21 cellular contexts compared by ENCODE assay signal in the genomic region with DNA sequence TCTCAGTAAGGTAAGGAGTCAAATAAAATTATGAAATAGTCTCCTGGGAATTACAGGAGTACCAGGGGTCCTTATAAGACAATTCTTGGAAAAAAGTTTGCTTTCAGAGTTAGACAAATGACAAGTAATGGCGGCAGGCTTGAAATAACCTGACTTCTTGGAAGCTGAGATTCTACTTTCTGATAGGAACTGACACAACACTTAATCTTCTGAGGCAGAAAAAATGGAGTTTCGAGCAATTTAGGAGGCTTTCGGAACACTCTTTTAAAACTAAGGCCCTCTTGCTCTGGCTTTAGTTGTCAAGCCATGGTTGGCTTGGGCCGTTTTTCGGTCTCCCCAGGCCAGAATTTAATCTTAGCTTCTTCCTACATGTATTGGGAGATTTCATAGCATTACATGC.
DNase-seq lines count a peak whose midpoint lies in the region; ATAC-seq and TF ChIP-seq lines count a peak whose summit lies in the region.
"Had no signal": no experiment of that assay in that cellular context is flagged by ENCODE, and none has a peak within 500 bp of the region (broad histone marks: within the 10 kb centered on the region; RNA-seq: fewer than 3 reads in every experiment).

No MANE protein-coding gene starts in this region.

- H3K27ac ChIP-seq in DND-41 (ENCODE audit: low read length) (peak overlapping the region; percentile 75), neural cell (ENCODE audit: low read length) (peak overlapping the region; percentile 27), colonic mucosa (no peak overlapping the region)
- H3K27ac ChIP-seq: 22Rv1, BLaER1, C4-2B had no signal

- H3K4me2 ChIP-seq in DND-41 (ENCODE audit: insufficient read depth, low read length) (no peak overlapping the region), neural cell (ENCODE audit: low read length) (no peak overlapping the region)
- H3K4me2 ChIP-seq: BLaER1 had no signal

- H3K36me3 Mint-ChIP-seq in T-helper 2 cell treated with Interferon-gamma antibody and Interleukin-4, amounts not matched to agents 5 μg/mL and 100 μg/mL, for 36 hours (ENCODE audit: low read depth), result peaks cover 26% of the 10 kb centered on the region
- H3K36me3 Mint-ChIP-seq in activated T-helper 2 cell treated with anti-CD3 and anti-CD28 coated beads, Interferon-gamma antibody, Interleukin-2, Interleukin-4, amounts not matched to agents 10 μg/mL and 5 μg/mL and 100 μg/mL, durations not matched to agents 14 hours and 24 hours and 36 hours (ENCODE audit: low read depth), result peaks cover 53% of the 10 kb centered on the region
- H3K36me3 Mint-ChIP-seq: CD4-positive, CD25-positive, alpha-beta regulatory T cell; CD8-positive, alpha-beta T cell had no signal

- TF ChIP-seq EP300 in neural cell (conservative IDR thresholded peaks at IDR 0.05; ENCODE audit: poor library complexity, severe bottlenecking), result no peak

- H3K27me3 Mint-ChIP-seq in T-helper 2 cell treated with Interferon-gamma antibody and Interleukin-4, amounts not matched to agents 5 μg/mL and 100 μg/mL, for 36 hours (ENCODE audit: low read depth), result no peaks in the 10 kb centered on the region
- H3K27me3 Mint-ChIP-seq in activated T-helper 2 cell treated with anti-CD3 and anti-CD28 coated beads, Interferon-gamma antibody, Interleukin-2, Interleukin-4, amounts not matched to agents 10 μg/mL and 5 μg/mL and 100 μg/mL, durations not matched to agents 14 hours and 24 hours and 36 hours (ENCODE audit: low read depth), result no peaks in the 10 kb centered on the region
- H3K27me3 Mint-ChIP-seq: B cell had no signal

- H3K4me3 ChIP-seq in DND-41 (ENCODE audit: low read depth in 1 of 2, low read length in 2 of 2), result no peak overlapping the region
- H3K4me3 ChIP-seq in neural cell (ENCODE audit: low read length), result peak overlapping the region; percentile 37
- H3K4me3 ChIP-seq in colonic mucosa, result no peak overlapping the region
- H3K4me3 ChIP-seq: BLaER1, HAP-1 had no signal

- peak overlapping the region; percentile 5 for H3K4me3 Mint-ChIP-seq in T-helper 2 cell treated with Interferon-gamma antibody and Interleukin-4, amounts not matched to agents 5 μg/mL and 100 μg/mL, for 36 hours
- no peak overlapping the region for H3K4me3 Mint-ChIP-seq in activated T-helper 2 cell treated with anti-CD3 and anti-CD28 coated beads, Interferon-gamma antibody, Interleukin-2, Interleukin-4, amounts not matched to agents 10 μg/mL and 5 μg/mL and 100 μg/mL, durations not matched to agents 14 hours and 24 hours and 36 hours (ENCODE audit: low read depth)
- H3K4me3 Mint-ChIP-seq: B cell; CD4-positive, CD25-positive, alpha-beta regulatory T cell; CD8-positive, alpha-beta T cell; HFFc6 had no signal

- H3K79me2 ChIP-seq in DND-41 (ENCODE audit: insufficient read depth, low read length), result no peaks in the 10 kb centered on the region
- H3K79me2 ChIP-seq in neural cell (replicated peaks; ENCODE audit: insufficient read depth, low read length), result no peaks in the 10 kb centered on the region

- H3K9me3 ChIP-seq in DND-41 (ENCODE audit: insufficient read depth, low read length, severe bottlenecking) (no peaks in the 10 kb centered on the region), neural cell (ENCODE audit: low read length) (no peaks in the 10 kb centered on the region), colonic mucosa (no peaks in the 10 kb centered on the region)
- H3K9me3 ChIP-seq: BLaER1, Caco-2, HAP-1 had no signal

- no peak for DNase-seq in T-helper 2 cell treated with Interferon-gamma antibody and Interleukin-4, amounts not matched to agents 5 μg/mL and 100 μg/mL, for 36 hours (ENCODE audit: low spot score)
- no peak for DNase-seq in T-helper 2 cell
- DNase-seq in DND-41, result no peak
- DNase-seq in activated T-helper 2 cell treated with anti-CD3 and anti-CD28 coated beads, Interferon-gamma antibody, Interleukin-2, Interleukin-4, amounts not matched to agents 10 μg/mL and 5 μg/mL and 100 μg/mL, durations not matched to agents 14 hours and 24 hours and 36 hours (ENCODE audit: low spot score), result no peak
- no peak for DNase-seq in colonic mucosa
- DNase-seq in NCI-H345 (lab: John Stamatoyannopoulos, UW), result no peak
- DNase-seq: Caco-2; CD4-positive, CD25-positive, alpha-beta regulatory T cell; CD8-positive, alpha-beta T cell; DMS 273 treated with DMSO at 0.1 percent for 48 hours; DMS79; GF-D8; GOT3; HFFc6 had no signal

- TF ChIP-seq RAD21 in neural cell (conservative IDR thresholded peaks at IDR 0.05), result no peak

- peaks cover 31% of the 10 kb centered on the region for H3K9me3 Mint-ChIP-seq in T-helper 2 cell treated with Interferon-gamma antibody and Interleukin-4, amounts not matched to agents 5 μg/mL and 100 μg/mL, for 36 hours
- H3K9me3 Mint-ChIP-seq in activated T-helper 2 cell treated with anti-CD3 and anti-CD28 coated beads, Interferon-gamma antibody, Interleukin-2, Interleukin-4, amounts not matched to agents 10 μg/mL and 5 μg/mL and 100 μg/mL, durations not matched to agents 14 hours and 24 hours and 36 hours, result peaks cover 29% of the 10 kb centered on the region
- H3K9me3 Mint-ChIP-seq: CD8-positive, alpha-beta T cell had no signal

- no peak for TF ChIP-seq CTCF in DND-41 (IDR thresholded peaks at IDR 0.05; ENCODE audit: borderline replicate concordance, extremely low read depth, low read length, poor library complexity, severe bottlenecking)
- no peak for TF ChIP-seq CTCF in neural cell (IDR thresholded peaks at IDR 0.05; ENCODE audit: poor library complexity, severe bottlenecking)
- no peak for TF ChIP-seq CTCF in colonic mucosa (IDR thresholded peaks at IDR 0.05)

- H4K20me1 ChIP-seq in DND-41 (ENCODE audit: insufficient read depth, low read length) (no peaks in the 10 kb centered on the region), neural cell (ENCODE audit: insufficient read depth) (no peaks in the 10 kb centered on the region)
- H4K20me1 ChIP-seq: BLaER1 had no signal

- H3F3A ChIP-seq in neural cell (ENCODE audit: insufficient read depth, low read length, poor library complexity, severe bottlenecking), result no peaks in the 10 kb centered on the region

- no peaks in the 10 kb centered on the region for H3K9me2 ChIP-seq in neural cell (ENCODE audit: insufficient read depth, low read length)

- H3K27me3 ChIP-seq in DND-41 (ENCODE audit: insufficient read depth, low read length, poor library complexity) (no peaks in the 10 kb centered on the region), neural cell (ENCODE audit: insufficient read depth, low read depth, low read length) (no peaks in the 10 kb centered on the region), colonic mucosa (no peaks in the 10 kb centered on the region)
- H3K27me3 ChIP-seq: BLaER1 had no signal

- peak overlapping the region; percentile 67 for H3K27ac Mint-ChIP-seq in T-helper 2 cell treated with Interferon-gamma antibody and Interleukin-4, amounts not matched to agents 5 μg/mL and 100 μg/mL, for 36 hours
- H3K27ac Mint-ChIP-seq in activated T-helper 2 cell treated with anti-CD3 and anti-CD28 coated beads, Interferon-gamma antibody, Interleukin-2, Interleukin-4, amounts not matched to agents 10 μg/mL and 5 μg/mL and 100 μg/mL, durations not matched to agents 14 hours and 24 hours and 36 hours, result peak overlapping the region; percentile 74
- H3K27ac Mint-ChIP-seq: B cell; CD4-positive, CD25-positive, alpha-beta regulatory T cell; CD8-positive, alpha-beta T cell; HFFc6 had no signal

- intact Hi-C loops in activated T-helper 2 cell treated with anti-CD3 and anti-CD28 coated beads, Interferon-gamma antibody, Interleukin-2, Interleukin-4, amounts not matched to agents 10 μg/mL and 5 μg/mL and 100 μg/mL, durations not matched to agents 14 hours and 24 hours and 36 hours (cut with micrococcal nuclease), result loop anchor here (2.0 kb wide), 2 partner anchors 16 to 178 kb away; no protein-coding TSS in a partner anchor
- intact Hi-C loops in colonic mucosa (cut with DNase I), result no loop called here

- H3K9ac ChIP-seq in DND-41 (ENCODE audit: low read depth, low read length) (no peak overlapping the region), neural cell (ENCODE audit: low read length) (no peak overlapping the region), colonic mucosa (ENCODE audit: low read depth in 2 of 2, low read length in 2 of 2) (no peak overlapping the region)
- H3K9ac ChIP-seq: BLaER1 had no signal

- H3K4me1 Mint-ChIP-seq in T-helper 2 cell treated with Interferon-gamma antibody and Interleukin-4, amounts not matched to agents 5 μg/mL and 100 μg/mL, for 36 hours (ENCODE audit: low read depth), result peaks cover 53% of the 10 kb centered on the region
- peaks cover 55% of the 10 kb centered on the region for H3K4me1 Mint-ChIP-seq in activated T-helper 2 cell treated with anti-CD3 and anti-CD28 coated beads, Interferon-gamma antibody, Interleukin-2, Interleukin-4, amounts not matched to agents 10 μg/mL and 5 μg/mL and 100 μg/mL, durations not matched to agents 14 hours and 24 hours and 36 hours (ENCODE audit: low read depth)
- H3K4me1 Mint-ChIP-seq: B cell had no signal

- H3K36me3 ChIP-seq in DND-41 (ENCODE audit: insufficient read depth, low read length) (no peaks in the 10 kb centered on the region), neural cell (ENCODE audit: insufficient read depth, low read length) (no peaks in the 10 kb centered on the region), colonic mucosa (no peaks in the 10 kb centered on the region)
- H3K36me3 ChIP-seq: BLaER1, HAP-1 had no signal

- H2AFZ ChIP-seq in DND-41 (ENCODE audit: low read depth, low read length) (peak overlapping the region; percentile 13; the same call in 1 of the 2 replicates), neural cell (ENCODE audit: low read depth, low read length) (no peak overlapping the region)

- peaks cover 33% of the 10 kb centered on the region for H3K4me1 ChIP-seq in DND-41 (ENCODE audit: insufficient read depth, low read length)
- no peaks in the 10 kb centered on the region for H3K4me1 ChIP-seq in colonic mucosa
- H3K4me1 ChIP-seq: BLaER1, Caco-2, HAP-1 had no signal

- ATAC-seq in DND-41 (ENCODE audit: insufficient read depth, low read depth) (no peak), GM18511 (IDR thresholded peaks at IDR 0.05; ENCODE audit: unreplicated experiment) (no peak)
- ATAC-seq: CD8-positive, alpha-beta T cell had no signal

TF ChIP-seq in neural cell, 6 proteins besides CTCF, POLR2A, EP300 and RAD21 (continues in another document):
- TF ChIP-seq TAF1 (IDR thresholded peaks at IDR 0.05; ENCODE audit: low read depth) (no peak), POLR2AphosphoS5 (IDR thresholded peaks at IDR 0.05) (no peak), SMC3 (conservative IDR thresholded peaks at IDR 0.05; ENCODE audit: poor library complexity) (no peak), EZH2 (IDR thresholded peaks at IDR 0.05; ENCODE audit: borderline replicate concordance, insufficient read depth, low read length, poor library complexity, severe bottlenecking) (no peak)
